8 cellular contexts compared by ENCODE assay signal in genomic region chr12:56151672-56152131, GRCh38. TPM values are rescaled to one million over a fixed set of nuclear protein-coding genes. Genes with fewer than 3 reads are reported as not detected.
DNase-seq lines count a peak whose midpoint lies in the region; ATAC-seq and TF ChIP-seq lines count a peak whose summit lies in the region.

No MANE protein-coding gene starts in this region.

- H3K9me3 ChIP-seq in neural progenitor cell (ENCODE audit: low read depth) (no peaks in the 10 kb centered on the region), tibial artery (no peaks in the 10 kb centered on the region)

- peaks cover 14% of the 10 kb centered on the region for H3K4me1 ChIP-seq in neural progenitor cell
- H3K4me1 ChIP-seq in tibial artery = peaks cover 0 to 28% (median 20%) of the 10 kb centered on the region in 4 donors

- H3K4me1 Mint-ChIP-seq in activated CD8-positive, alpha-beta memory T cell treated with anti-CD3 and anti-CD28 coated beads, Interleukin-2, amount 10 ng/mL, durations not matched to agents 7 days and 5 days = peaks cover 42% of the 10 kb centered on the region
- H3K4me1 Mint-ChIP-seq in neural progenitor cell = peaks cover 31% of the 10 kb centered on the region

- H3K27ac ChIP-seq in neural progenitor cell = peak overlapping the region; percentile 51
- H3K27ac ChIP-seq in tibial artery = peak overlapping the region; percentile 80 to 88

- no peaks in the 10 kb centered on the region for H3K36me3 ChIP-seq in neural progenitor cell
- H3K36me3 ChIP-seq in tibial artery = peaks cover 0 to 7% (median 0%) of the 10 kb centered on the region in 3 donors

- H3K27ac Mint-ChIP-seq in activated CD8-positive, alpha-beta memory T cell treated with anti-CD3 and anti-CD28 coated beads, Interleukin-2, amount 10 ng/mL, durations not matched to agents 7 days and 5 days = peak overlapping the region; percentile 100
- H3K27ac Mint-ChIP-seq in neural progenitor cell = peak overlapping the region; percentile 60

- peak; percentile 77 for DNase-seq in NCI-H2107 treated with DMSO at 0.1 percent for 48 hours (lab: John Stamatoyannopoulos, UW; ENCODE audit: unreplicated experiment)
- no peak for DNase-seq in NCI-H2107 (lab: John Stamatoyannopoulos, UW)
- DNase-seq in NCI-H510A (lab: John Stamatoyannopoulos, UW) = peak; percentile 65
- DNase-seq in activated CD8-positive, alpha-beta memory T cell treated with anti-CD3 and anti-CD28 coated beads, Interleukin-2, amount 10 ng/mL, durations not matched to agents 7 days and 5 days = peak; percentile 84
- no peak for DNase-seq in epithelial cell of proximal tubule (ENCODE audit: low read depth)
- DNase-seq in neural progenitor cell (ENCODE audit: low spot score) = peak; percentile 66
- DNase-seq in tibial artery = no peak

- ATAC-seq in HG03025 (IDR thresholded peaks at IDR 0.05; ENCODE audit: low FRiP score, unreplicated experiment) = peak; percentile 21
- ATAC-seq in activated CD8-positive, alpha-beta memory T cell treated with anti-CD3 and anti-CD28 coated beads, Interleukin-2, amount 10 ng/mL, durations not matched to agents 7 days and 5 days = peak; percentile 73

- H3K4me3 ChIP-seq in epithelial cell of proximal tubule (ENCODE audit: low read depth, low read length) = peak overlapping the region; percentile 86
- H3K4me3 ChIP-seq in neural progenitor cell = peak overlapping the region; percentile 68
- peak overlapping the region; percentile 58 to 59 for H3K4me3 ChIP-seq in tibial artery

- no peaks in the 10 kb centered on the region for H4K20me1 ChIP-seq in neural progenitor cell (ENCODE audit: low read depth)

- no peaks in the 10 kb centered on the region for H3K27me3 ChIP-seq in neural progenitor cell
- no peaks in the 10 kb centered on the region for H3K27me3 ChIP-seq in tibial artery

- H2AFZ ChIP-seq in neural progenitor cell (replicated peaks) = peak overlapping the region; percentile 80

- peaks cover 7% of the 10 kb centered on the region for H3K36me3 Mint-ChIP-seq in activated CD8-positive, alpha-beta memory T cell treated with anti-CD3 and anti-CD28 coated beads, Interleukin-2, amount 10 ng/mL, durations not matched to agents 7 days and 5 days
- H3K36me3 Mint-ChIP-seq in neural progenitor cell = peaks cover 12% of the 10 kb centered on the region

- peak overlapping the region; percentile 83 for H3K4me3 Mint-ChIP-seq in activated CD8-positive, alpha-beta memory T cell treated with anti-CD3 and anti-CD28 coated beads, Interleukin-2, amount 10 ng/mL, durations not matched to agents 7 days and 5 days
- H3K4me3 Mint-ChIP-seq in neural progenitor cell = peak overlapping the region; percentile 97

- H3K9me3 Mint-ChIP-seq in activated CD8-positive, alpha-beta memory T cell treated with anti-CD3 and anti-CD28 coated beads, Interleukin-2, amount 10 ng/mL, durations not matched to agents 7 days and 5 days (ENCODE audit: low read depth) = no peaks in the 10 kb centered on the region
- no peaks in the 10 kb centered on the region for H3K9me3 Mint-ChIP-seq in neural progenitor cell

- CTCF ChIA-PET in activated CD8-positive, alpha-beta memory T cell treated with anti-CD3 and anti-CD28 coated beads, Interleukin-2, amount 10 ng/mL, durations not matched to agents 7 days and 5 days (lab: Charles Lee) = interaction anchor here (0.7 to 4.4 kb wide), 16 partner anchors 10 to 413 kb away, joined by 3 to 41 read pairs (median 6); partner anchors contain the start of genes ESYT1, PA2G4, RNF41 and RPL41

- TF ChIP-seq CTCF in epithelial cell of proximal tubule (conservative IDR thresholded peaks at IDR 0.05; ENCODE audit: low read depth, low read length) (peak; percentile 59), neural progenitor cell (IDR thresholded peaks at IDR 0.05) (peak; percentile 63), tibial artery (IDR thresholded peaks at IDR 0.05) (peak; percentile 10 to 35)

- peaks cover 18% of the 10 kb centered on the region for H3K79me2 ChIP-seq in neural progenitor cell (ENCODE audit: low read depth)

- H3K9ac ChIP-seq in neural progenitor cell = peak overlapping the region; percentile 29

- H3F3A ChIP-seq in neural progenitor cell (ENCODE audit: low read depth) = peaks cover 29% of the 10 kb centered on the region

- no peaks in the 10 kb centered on the region for H3K27me3 Mint-ChIP-seq in activated CD8-positive, alpha-beta memory T cell treated with anti-CD3 and anti-CD28 coated beads, Interleukin-2, amount 10 ng/mL, durations not matched to agents 7 days and 5 days
- H3K27me3 Mint-ChIP-seq in neural progenitor cell (ENCODE audit: insufficient read depth, low read depth) = peaks cover 8% of the 10 kb centered on the region

- intact Hi-C loops in tibial artery (cut with DNase I; ENCODE audit: low total_unique reads) = no loop called here

- H3K4me2 ChIP-seq in neural progenitor cell = peak overlapping the region; percentile 97

RNA-seq across cellular contexts. Expression of gene MYL6B, which starts 0.7 kb away (rescaled TPM):
- total RNA-seq in activated CD8-positive, alpha-beta memory T cell treated with anti-CD3 and anti-CD28 coated beads, Interleukin-2, amount 10 ng/mL, durations not matched to agents 7 days and 5 days = 10 to 100 TPM; 67.6 to 85.2 TPM
- total RNA-seq in epithelial cell of proximal tubule (119 and 133 TPM in 2 replicates), neural progenitor cell (ENCODE audit: low replicate concordance) (131 and 198 TPM in 2 replicates)

RNA-seq across cellular contexts. Expression of gene MYL6, which starts 6.5 kb away (rescaled TPM):
- 1,000 to 10,000 TPM; 1,307 to 1,412 TPM for total RNA-seq in activated CD8-positive, alpha-beta memory T cell treated with anti-CD3 and anti-CD28 coated beads, Interleukin-2, amount 10 ng/mL, durations not matched to agents 7 days and 5 days
- 3,822 and 3,955 TPM in 2 replicates for total RNA-seq in epithelial cell of proximal tubule
- 1,139 and 1,233 TPM in 2 replicates for total RNA-seq in neural progenitor cell (ENCODE audit: low replicate concordance)

RNA-seq across cellular contexts. Expression of gene ESYT1, which starts 23.6 kb away (rescaled TPM):
- 100 to 1,000 TPM; 225 to 241 TPM for total RNA-seq in activated CD8-positive, alpha-beta memory T cell treated with anti-CD3 and anti-CD28 coated beads, Interleukin-2, amount 10 ng/mL, durations not matched to agents 7 days and 5 days
- total RNA-seq in epithelial cell of proximal tubule = 384 and 464 TPM in 2 replicates
- total RNA-seq in neural progenitor cell (ENCODE audit: low replicate concordance) = 75.3 and 146 TPM in 2 replicates

RNA-seq across cellular contexts. Expression of gene ZC3H10, which starts 33.6 kb away (rescaled TPM):
- total RNA-seq in activated CD8-positive, alpha-beta memory T cell treated with anti-CD3 and anti-CD28 coated beads, Interleukin-2, amount 10 ng/mL, durations not matched to agents 7 days and 5 days = 10 to 100 TPM; 10.3 to 11.7 TPM
- total RNA-seq in epithelial cell of proximal tubule (1.8 and 2.7 TPM in 2 replicates), neural progenitor cell (ENCODE audit: low replicate concordance) (10.3 and 10.8 TPM in 2 replicates)

RNA-seq across cellular contexts. Expression of gene RPL41, which starts 35.3 kb away (rescaled TPM):
- 1,000 to 10,000 TPM; 3,748 to 4,271 TPM for total RNA-seq in activated CD8-positive, alpha-beta memory T cell treated with anti-CD3 and anti-CD28 coated beads, Interleukin-2, amount 10 ng/mL, durations not matched to agents 7 days and 5 days
- total RNA-seq in epithelial cell of proximal tubule = 3,901 and 5,792 TPM in 2 replicates
- 3,372 and 3,805 TPM in 2 replicates for total RNA-seq in neural progenitor cell (ENCODE audit: low replicate concordance)

Comparison
In these comparisons a context has a peak if more than half of its experiments do, and no peak if none do; other contexts are left out.
1. DNase-seq: peak in NCI-H2107 treated with DMSO at 0.1 percent for 48 hours (single experiment), NCI-H510A (single experiment), activated CD8-positive, alpha-beta memory T cell treated with anti-CD3 and anti-CD28 coated beads, Interleukin-2, amount 10 ng/mL, durations not matched to agents 7 days and 5 days (single experiment) and neural progenitor cell (single experiment); none in NCI-H2107 (single experiment), epithelial cell of proximal tubule (single experiment) and tibial artery (0 of 2).
2. Peak in every context shown above with its lines, with median percentiles within 50 percentile points of each other: H3K4me3 ChIP-seq and CTCF ChIP-seq.